In genomic region chr6:146277142-146277541, GRCh38 we compare ENCODE assay signal across 28 cellular contexts.
"Had no signal": no experiment of that assay in that cellular context is flagged by ENCODE, and none has a peak within 500 bp of the region (broad histone marks: within the 10 kb centered on the region; RNA-seq: fewer than 3 reads in every experiment).

No MANE protein-coding gene starts in this region.

- H3K27ac ChIP-seq: ascending aorta, breast epithelium, cardiac muscle cell, coronary artery, dorsolateral prefrontal cortex, esophagus muscularis mucosa, foreskin keratinocyte, gastrocnemius medialis had no signal

- DNase-seq: activated CD4-positive, alpha-beta memory T cell treated with anti-CD3 and anti-CD28 coated beads, Interleukin-2, amount 10 ng/mL, durations not matched to agents 7 days and 5 days; activated CD4-positive, alpha-beta T cell treated with anti-CD3 and anti-CD28 coated beads for 1 hour; activated CD4-positive, alpha-beta T cell treated with anti-CD3 and anti-CD28 coated beads for 4 hours; activated CD4-positive, alpha-beta T cell treated with anti-CD3 and anti-CD28 coated beads, Interleukin-2, amount 10 ng/mL, durations not matched to agents 7 days and 5 days; activated CD4-positive, alpha-beta T cell treated with anti-CD3 and anti-CD28 coated beads, Interleukin-2, amount 50 U/mL, for 4 hours; activated CD8-positive, alpha-beta memory T cell treated with anti-CD3 and anti-CD28 coated beads, Interleukin-2, amount 50 U/mL, for 48 hours; activated gamma-delta T cell; activated naive CD4-positive, alpha-beta T cell; activated naive CD4-positive, alpha-beta T cell treated with anti-CD3 and anti-CD28 coated beads, Interleukin-2, amount 10 ng/mL, durations not matched to agents 7 days and 5 days; activated naive CD8-positive, alpha-beta T cell treated with anti-CD3 and anti-CD28 coated beads, Interleukin-2, amount 10 ng/mL, durations not matched to agents 7 days and 5 days; activated T-cell treated with anti-CD3 and anti-CD28 coated beads for 4 hours; activated T-cell treated with anti-CD3 and anti-CD28 coated beads, Interleukin-2, amount 50 U/mL, for 24 hours; activated T-cell treated with anti-CD3 and anti-CD28 coated beads, Interleukin-2, amount 50 U/mL, for 72 hours; central memory CD4-positive, alpha-beta T cell; cerebellar nuclear complex; dorsolateral prefrontal cortex; effector memory CD8-positive, alpha-beta T cell; erythroblast; foreskin keratinocyte; gastrocnemius medialis; glutamatergic neuron; T-helper 2 cell had no signal

- H3K36me3 ChIP-seq: ascending aorta, breast epithelium, cardiac muscle cell, esophagus muscularis mucosa, gastrocnemius medialis had no signal

- H3K4me1 ChIP-seq: ascending aorta, breast epithelium, foreskin keratinocyte, gastrocnemius medialis had no signal

- ATAC-seq: activated naive CD4-positive, alpha-beta T cell treated with anti-CD3 and anti-CD28 coated beads, Interleukin-2, amount 50 U/mL, for 72 hours; activated T-cell treated with anti-CD3 and anti-CD28 coated beads, Interleukin-2, amount 50 U/mL, for 72 hours; effector memory CD8-positive, alpha-beta T cell; foreskin keratinocyte; gastrocnemius medialis had no signal

- H3K27me3 ChIP-seq: ascending aorta, breast epithelium, cardiac muscle cell, dorsolateral prefrontal cortex, esophagus muscularis mucosa, foreskin keratinocyte, gastrocnemius medialis had no signal

- H3K4me3 ChIP-seq: ascending aorta, breast epithelium, cardiac muscle cell, coronary artery, dorsolateral prefrontal cortex, esophagus muscularis mucosa, gastrocnemius medialis had no signal

- H3K9me3 ChIP-seq: ascending aorta, breast epithelium, esophagus muscularis mucosa, gastrocnemius medialis had no signal
